Comparison of ENCODE assay signal across 9 cellular contexts in genomic region chr17:14205992-14206461, GRCh38. TPM values are rescaled to one million over a fixed set of nuclear protein-coding genes. Genes with fewer than 3 reads are reported as not detected.
A peak's percentile ranks its signal among the peaks of the same experiment; 100 is the strongest.
DNase-seq lines count a peak whose midpoint lies in the region; ATAC-seq and TF ChIP-seq lines count a peak whose summit lies in the region.
"Had no signal": no experiment of that assay in that cellular context is flagged by ENCODE, and none has a peak within 500 bp of the region (broad histone marks: within the 10 kb centered on the region; RNA-seq: fewer than 3 reads in every experiment).

No MANE protein-coding gene starts in this region.

- H4K20me1 ChIP-seq in H9 (ENCODE audit: control insufficient read depth, insufficient read depth, insufficient read length): no peaks in the 10 kb centered on the region

- no peak overlapping the region for H2BK15ac ChIP-seq in H9 (ENCODE audit: low read depth, low read length)

- no peak overlapping the region for H3K4ac ChIP-seq in H9 (ENCODE audit: low read depth, low read length)

- no CpG with 5 or more reads among the region's 13 CpGs for WGBS in H9 (ENCODE audit: extremely low coverage, insufficient read length, low lambda C conversion rate)

- DNase-seq in H9 (peak; percentile 34), colonic mucosa (peak; percentile 79), GM10266 (ENCODE audit: extremely low spot score) (no peak)
- DNase-seq in activated CD4-positive, alpha-beta T cell treated with anti-CD3 and anti-CD28 coated beads for 24 hours (ENCODE audit: low read depth in 2 of 2): peak; percentile 49 to 53
- peak; percentile 38 for DNase-seq in stimulated activated CD4-positive, alpha-beta T cell treated with anti-CD3 and anti-CD28 coated beads, Interleukin-12 subunit alpha, Interleukin-12 subunit beta, amount 100 ng/mL, for 4 hours

- H3K4me1 ChIP-seq in H9 (ENCODE audit: insufficient read depth, low read length) (no peaks in the 10 kb centered on the region), colonic mucosa (no peaks in the 10 kb centered on the region)

- peaks cover under 1% of the 10 kb centered on the region for H3K9me3 ChIP-seq in H9 (ENCODE audit: control insufficient read depth, low read depth, low read length)
- no peaks in the 10 kb centered on the region for H3K9me3 ChIP-seq in colonic mucosa

- H3K23ac ChIP-seq in H9 (ENCODE audit: insufficient read length, low read depth, low read length): no peak overlapping the region

- H3K36me3 Mint-ChIP-seq in H9 (ENCODE audit: insufficient read depth in 1 of 3, low read depth in 3 of 3): peaks cover 10 to 19% (median 13%) of the 10 kb centered on the region in 3 experiments

- H3K23me2 ChIP-seq in H9 (ENCODE audit: insufficient read length, low read depth, low read length, poor library complexity, severe bottlenecking): no peaks in the 10 kb centered on the region

- no peaks in the 10 kb centered on the region for H3K27me3 Mint-ChIP-seq in H9 (ENCODE audit: low read depth)

- H2BK12ac ChIP-seq in H9 (ENCODE audit: insufficient read length, low read depth, low read length): no peak overlapping the region

- no peak overlapping the region; a peak in 1 of 5 replicates for H3K4me3 Mint-ChIP-seq in H9

- no peak overlapping the region for H4K5ac ChIP-seq in H9 (ENCODE audit: insufficient read length, low read depth, low read length)

- H3K4me1 Mint-ChIP-seq in H9: peaks cover 6 to 11% of the 10 kb centered on the region in 2 experiments

- H3K27me3 ChIP-seq in H9 (ENCODE audit: insufficient read depth, low read length): no peaks in the 10 kb centered on the region
- H3K27me3 ChIP-seq in colonic mucosa: no peaks in the 10 kb centered on the region

- H2AFZ ChIP-seq in H9 (ENCODE audit: low read length): no peak overlapping the region

- H3K27ac ChIP-seq in H9 (ENCODE audit: insufficient read length, low read depth, low read length) (no peak overlapping the region), colonic mucosa (no peak overlapping the region)

- no peak for TF ChIP-seq CTCF in H9 (conservative IDR thresholded peaks at IDR 0.05)
- TF ChIP-seq CTCF in colonic mucosa (IDR thresholded peaks at IDR 0.05): no peak
- no peak for TF ChIP-seq CTCF in GM10266 (IDR thresholded peaks at IDR 0.05; ENCODE audit: control insufficient read depth, insufficient read depth, low read depth, missing control alignments)

- no peaks in the 10 kb centered on the region for H3K79me2 ChIP-seq in H9 (ENCODE audit: insufficient read depth, low read length)

- H4K91ac ChIP-seq in H9 (ENCODE audit: insufficient read length, low read depth, low read length): no peak overlapping the region

- no peak overlapping the region for H2BK20ac ChIP-seq in H9 (ENCODE audit: low read depth, low read length, poor library complexity, severe bottlenecking)

- H3K9ac ChIP-seq in H9 (ENCODE audit: extremely low read depth, insufficient read length, low read length): no peak overlapping the region
- peak overlapping the region in 1 of 2 donors; percentile 26 for H3K9ac ChIP-seq in colonic mucosa (ENCODE audit: low read depth in 2 of 2, low read length in 2 of 2)

- intact Hi-C loops in colonic mucosa (cut with DNase I): loop anchor here (10.0 kb wide), 1 partner anchor 141 kb away; the partner anchor contains the start of gene COX10

- no peak overlapping the region for H3K4me3 ChIP-seq in colonic mucosa

- no peak overlapping the region for H3K27ac Mint-ChIP-seq in H9

- H3K4me2 ChIP-seq in H9 (ENCODE audit: insufficient read depth, insufficient read length, low read length): no peak overlapping the region

- no peak overlapping the region for H3K14ac ChIP-seq in H9 (ENCODE audit: insufficient read depth, low read length)

- H2AK5ac ChIP-seq in H9 (ENCODE audit: insufficient read length, low read length): no peak overlapping the region

- H3K36me3 ChIP-seq in colonic mucosa: no peaks in the 10 kb centered on the region

- peaks cover 4 to 5% of the 10 kb centered on the region in 2 experiments for H3K9me3 Mint-ChIP-seq in H9

- no peak overlapping the region for H3T11ph ChIP-seq in H9 (ENCODE audit: low read length)

- no peak overlapping the region for H4K8ac ChIP-seq in H9 (replicated peaks; ENCODE audit: insufficient read length, low read depth, low read length)

- no peak overlapping the region for H3K18ac ChIP-seq in H9 (ENCODE audit: insufficient read length, low read depth, low read length)

- no peak overlapping the region for H3K56ac ChIP-seq in H9 (ENCODE audit: insufficient read length, low read depth, low read length)

- H3K79me1 ChIP-seq in H9 (ENCODE audit: insufficient read depth, low read depth, low read length, poor library complexity, severe bottlenecking): no peaks in the 10 kb centered on the region

- ATAC-seq in GM18858 (IDR thresholded peaks at IDR 0.05; ENCODE audit: unreplicated experiment) (no peak), HG02759 (IDR thresholded peaks at IDR 0.05; ENCODE audit: unreplicated experiment) (no peak), GM18517 (IDR thresholded peaks at IDR 0.05; ENCODE audit: unreplicated experiment) (no peak)

- no peak overlapping the region for H2BK120ac ChIP-seq in H9 (ENCODE audit: low read depth, low read length, poor library complexity, severe bottlenecking)

- no peak overlapping the region for H2BK5ac ChIP-seq in H9 (ENCODE audit: insufficient read length, low read length)

RNA-seq across cellular contexts. Expression of gene CDRT15, which starts 30.6 kb away (rescaled TPM):
- not detected in 2 replicates for total RNA-seq in H9 (2021)
- total RNA-seq in colonic mucosa: not detected
- total RNA-seq: skeletal muscle tissue had no signal
